In genomic region chr3:193899001-193899400, GRCh38 we compare ENCODE assay signal across 26 cellular contexts.
"Had no signal": no experiment of that assay in that cellular context is flagged by ENCODE, and none has a peak within 500 bp of the region (broad histone marks: within the 10 kb centered on the region; RNA-seq: fewer than 3 reads in every experiment).

No MANE protein-coding gene starts in this region.

- DNase-seq: heart right ventricle; islet precursor cell; lower lobe of right lung; mammary epithelial cell; mesenchymal stem cell; mucosa of descending colon; naive thymus-derived CD4-positive, alpha-beta T cell; ovary; stimulated activated CD4-positive, alpha-beta T cell treated with anti-CD3 and anti-CD28 coated beads, Interleukin-12 subunit alpha, Interleukin-12 subunit beta, amount 100 ng/mL, for 4 hours; stimulated activated CD4-positive, alpha-beta T cell treated with anti-CD3 and anti-CD28 coated beads, Interleukin-15, amount 100 ng/mL, for 24 hours; stimulated activated CD4-positive, alpha-beta T cell treated with anti-CD3 and anti-CD28 coated beads, Interleukin-2, amount 100 ng/mL, for 24 hours; stimulated activated CD4-positive, alpha-beta T cell treated with anti-CD3 and anti-CD28 coated beads, Interleukin-4, amount 100 ng/mL, for 1 hour; stimulated activated naive B cell treated with anti-CD40 and anti-IgM and Interleukin-4, amounts not matched to agents 10 μg/mL and 1 μg/mL and 100 μg/mL, for 72 hours; stimulated activated naive CD8-positive, alpha-beta T cell treated with anti-CD3 and anti-CD28 coated beads, Interleukin-15, Interleukin-2, amounts not matched to agents 100 U/mL and 50 U/mL, for 24 hours; stomach; tibial artery; trophoblast cell; upper lobe of right lung; uterus had no signal

- H3K36me3 ChIP-seq: heart right ventricle, lower lobe of right lung, ovary, right atrium auricular region, stomach, suprapubic skin, thoracic aorta, tibial artery, upper lobe of right lung, uterus had no signal

- ATAC-seq: heart right ventricle; lower lobe of right lung; mucosa of descending colon; naive thymus-derived CD4-positive, alpha-beta T cell; natural killer cell treated with Interleukin-12 subunit alpha and Interleukin-12 subunit beta and Interleukin-15 and Interleukin-18, amount 100 ng/mL, for 72 hours; sciatic nerve; stimulated activated naive B cell treated with anti-CD40 and anti-IgM and Interleukin-4, amounts not matched to agents 10 μg/mL and 1 μg/mL and 100 μg/mL, for 72 hours; stimulated activated naive CD8-positive, alpha-beta T cell treated with anti-CD3 and anti-CD28 coated beads, Interleukin-15, Interleukin-2, amounts not matched to agents 100 U/mL and 50 U/mL, for 24 hours; upper lobe of right lung had no signal

- H3K4me3 ChIP-seq: heart right ventricle, hepatocyte, lower lobe of right lung, mucosa of descending colon, ovary, right atrium auricular region, skin epidermis, stomach, suprapubic skin, thoracic aorta, tibial artery, upper lobe of right lung, uterus had no signal

- H3K27ac ChIP-seq: heart right ventricle, hepatocyte, lower lobe of right lung, ovary, right atrium auricular region, skin epidermis, stomach, suprapubic skin, thoracic aorta, tibial artery, upper lobe of right lung, uterus had no signal

- H3K9me3 ChIP-seq: lower lobe of right lung, mucosa of descending colon, ovary, stomach, suprapubic skin, thoracic aorta, upper lobe of right lung, uterus had no signal
